In genomic region chr3:147389265-147390175, GRCh38 we compare ENCODE assay signal across 1 cellular context.
A peak's percentile ranks its signal among the peaks of the same experiment; 100 is the strongest.
TF ChIP-seq lines count a peak whose summit lies in the region.

No MANE protein-coding gene starts in this region.

TF ChIP-seq in HepG2, 621 proteins besides CTCF, POLR2A, EP300 and RAD21:
- TF ChIP-seq CEBPB (IDR thresholded peaks at IDR 0.05; ENCODE audit: borderline replicate concordance, low read depth, low read length) (0 out of 2 replicates have a peak, but pooled peaks have one; percentile 27), AGO1 (IDR thresholded peaks at IDR 0.05; ENCODE audit: low read depth, low read length, poor library complexity, severe bottlenecking) (no peak), ATF7 (IDR thresholded peaks at IDR 0.05) (peak; percentile 89), ATF7 (CRISPR knock-in tag; IDR thresholded peaks at IDR 0.05) (no peak), CREB1 (IDR thresholded peaks at IDR 0.05) (peak; percentile 95), CREB1 (CRISPR knock-in tag; IDR thresholded peaks at IDR 0.05) (no peak)
TF ChIP-seq in HepG2: peak in this region for 3.
